In genomic region chr11:89675948-89676347, GRCh38 we compare ENCODE assay signal across 20 cellular contexts. TPM values are rescaled to one million over a fixed set of nuclear protein-coding genes. Genes with fewer than 3 reads are reported as not detected.
"Had no signal": no experiment of that assay in that cellular context is flagged by ENCODE, and none has a peak within 500 bp of the region (broad histone marks: within the 10 kb centered on the region; RNA-seq: fewer than 3 reads in every experiment).

No MANE protein-coding gene starts in this region.

RNA-seq across cellular contexts. Expression of gene TRIM77, which starts 34.2 kb away (rescaled TPM):
- total RNA-seq: activated B cell treated with CpG ODN at 0.5 μM for 24 hours; activated CD4-positive, alpha-beta memory T cell treated with anti-CD3 and anti-CD28 coated beads for 36 hours; activated CD4-positive, alpha-beta T cell treated with anti-CD3 and anti-CD28 coated beads, Interleukin-2, amount 10 ng/mL, durations not matched to agents 24 days and 14 days; activated CD8-positive, alpha-beta memory T cell treated with anti-CD3 and anti-CD28 coated beads for 36 hours; activated CD8-positive, alpha-beta T cell treated with anti-CD3 and anti-CD28 coated beads for 36 hours; activated naive CD4-positive, alpha-beta T cell treated with anti-CD3 and anti-CD28 coated beads for 36 hours; activated naive CD4-positive, alpha-beta T cell treated with anti-CD3 and anti-CD28 coated beads, Interleukin-2, amount 50 U/mL, for 72 hours; activated naive CD8-positive, alpha-beta T cell treated with anti-CD3 and anti-CD28 coated beads for 36 hours; activated T-cell treated with anti-CD3 and anti-CD28 coated beads, Interleukin-2, amount 50 U/mL, for 4 hours; activated T-cell treated with anti-CD3 and anti-CD28 coated beads, Interleukin-2, amount 50 U/mL, for 72 hours; activated T-helper 1 cell treated with anti-CD3 and anti-CD28 coated beads, Interleukin-12 subunit alpha, Interleukin-12 subunit beta, Interleukin-2, Interleukin-4 antibody, amounts not matched to agents 30 ng/mL and 10 ng/mL and 1 ng/mL, durations not matched to agents 14 hours and 24 hours and 36 hours; activated T-helper 17 cell treated with anti-CD3 and anti-CD28 coated beads, Interleukin-2, amount 50 U/mL, for 72 hours; adrenal gland; ascending aorta; bronchial epithelial cell; cardiac muscle cell; chondrocyte; colonic mucosa; T-helper 17 cell; T-helper 2 cell treated with Interferon-gamma antibody and Interleukin-4, amounts not matched to agents 100 ng/mL and 5 ng/mL, for 36 hours had no signal
- polyA plus RNA-seq: adrenal gland, cardiac muscle cell had no signal
